ENCODE assay signal across 20 cellular contexts in genomic region chr12:12682284-12682683, GRCh38. TPM values are rescaled to one million over a fixed set of nuclear protein-coding genes. Genes with fewer than 3 reads are reported as not detected.
A peak's percentile ranks its signal among the peaks of the same experiment; 100 is the strongest.
DNase-seq lines count a peak whose midpoint lies in the region; ATAC-seq and TF ChIP-seq lines count a peak whose summit lies in the region.
"Had no signal": no experiment of that assay in that cellular context is flagged by ENCODE, and none has a peak within 500 bp of the region (broad histone marks: within the 10 kb centered on the region; RNA-seq: fewer than 3 reads in every experiment).

No MANE protein-coding gene starts in this region.

- H3K27ac Mint-ChIP-seq in H9 (peak overlapping the region in 1 of 3 experiments; percentile 36; a peak in 2 of 7 replicates), WTC11 (no peak overlapping the region; the same call in 1 of the 2 replicates), endodermal cell (no peak overlapping the region), chondrocyte (ENCODE audit: unreplicated experiment) (no peak overlapping the region)

- H3K4me1 ChIP-seq in H9 (ENCODE audit: insufficient read depth, low read length) (no peaks in the 10 kb centered on the region), endodermal cell (ENCODE audit: control insufficient read depth, insufficient read depth, low read length) (peaks cover 5% of the 10 kb centered on the region), neuron (ENCODE audit: insufficient read depth, low read length) (peaks cover 42% of the 10 kb centered on the region)
- H3K4me1 ChIP-seq: Peyer's patch had no signal

- H3K56ac ChIP-seq in H9 (ENCODE audit: insufficient read length, low read depth, low read length): no peak overlapping the region

- CTCF ChIA-PET in WTC11 (lab: Charles Lee): no interaction called here

- H2BK120ac ChIP-seq in H9 (ENCODE audit: low read depth, low read length, poor library complexity, severe bottlenecking): no peak overlapping the region

- H3K27me3 Mint-ChIP-seq in H9 (ENCODE audit: low read depth): no peaks in the 10 kb centered on the region
- H3K27me3 Mint-ChIP-seq in WTC11 (ENCODE audit: low read depth): peaks cover 46% of the 10 kb centered on the region
- H3K27me3 Mint-ChIP-seq in endodermal cell (ENCODE audit: insufficient read depth): peaks cover 58% of the 10 kb centered on the region
- H3K27me3 Mint-ChIP-seq in chondrocyte (ENCODE audit: low read depth): peaks cover 2% of the 10 kb centered on the region
- H3K27me3 Mint-ChIP-seq: CD4-positive, CD25-positive, alpha-beta regulatory T cell had no signal

- H3K9ac ChIP-seq in H9 (ENCODE audit: extremely low read depth, insufficient read length, low read length) (no peak overlapping the region), endodermal cell (ENCODE audit: extremely low read depth, low read length, poor library complexity, severe bottlenecking) (no peak overlapping the region)

- H2AFZ ChIP-seq in H9 (ENCODE audit: low read length) (no peak overlapping the region), neuron (ENCODE audit: low read depth, low read length) (no peak overlapping the region)

- ATAC-seq in WTC11 (no peak), GM21529 (IDR thresholded peaks at IDR 0.05; ENCODE audit: unreplicated experiment) (no peak)
- ATAC-seq: SK-N-SH treated with all-trans-retinoic acid at 6 μM for 48 hours had no signal

- H4K91ac ChIP-seq in H9 (ENCODE audit: insufficient read length, low read depth, low read length): no peak overlapping the region

- peaks cover 43 to 57% of the 10 kb centered on the region in 2 experiments for H3K4me1 Mint-ChIP-seq in H9
- H3K4me1 Mint-ChIP-seq in WTC11: peaks cover 35% of the 10 kb centered on the region
- peaks cover 28% of the 10 kb centered on the region for H3K4me1 Mint-ChIP-seq in endodermal cell
- peaks cover 4% of the 10 kb centered on the region for H3K4me1 Mint-ChIP-seq in chondrocyte (ENCODE audit: low read depth)

- H2BK12ac ChIP-seq in H9 (ENCODE audit: insufficient read length, low read depth, low read length): no peak overlapping the region

- no peak overlapping the region for H3K4ac ChIP-seq in H9 (ENCODE audit: low read depth, low read length)

- no peaks in the 10 kb centered on the region for H3K36me3 ChIP-seq in endodermal cell (ENCODE audit: control insufficient read depth, insufficient read depth, low read length)
- peaks cover 12% of the 10 kb centered on the region for H3K36me3 ChIP-seq in neuron (ENCODE audit: insufficient read depth, low read length)
- H3K36me3 ChIP-seq: Peyer's patch had no signal

- H3K14ac ChIP-seq in H9 (ENCODE audit: insufficient read depth, low read length): no peak overlapping the region

- H3K79me1 ChIP-seq in H9 (ENCODE audit: insufficient read depth, low read depth, low read length, poor library complexity, severe bottlenecking): no peaks in the 10 kb centered on the region

- no peak overlapping the region for H4K8ac ChIP-seq in H9 (replicated peaks; ENCODE audit: insufficient read length, low read depth, low read length)

- peaks cover 3% of the 10 kb centered on the region for H3K23me2 ChIP-seq in H9 (ENCODE audit: insufficient read length, low read depth, low read length, poor library complexity, severe bottlenecking)

- H3K4me3 Mint-ChIP-seq in H9: peak overlapping the region; percentile 1 to 16; a peak in 3 of 5 replicates
- peak overlapping the region; percentile 33; the same call in 1 of the 2 replicates for H3K4me3 Mint-ChIP-seq in WTC11
- H3K4me3 Mint-ChIP-seq in endodermal cell: no peak overlapping the region
- H3K4me3 Mint-ChIP-seq in chondrocyte (ENCODE audit: unreplicated experiment): no peak overlapping the region
- H3K4me3 Mint-ChIP-seq: CD4-positive, CD25-positive, alpha-beta regulatory T cell had no signal

- H3K18ac ChIP-seq in H9 (ENCODE audit: insufficient read length, low read depth, low read length): no peak overlapping the region

- TF ChIP-seq CTCF in H9 (conservative IDR thresholded peaks at IDR 0.05) (no peak), WTC11 (IDR thresholded peaks at IDR 0.05) (no peak), endodermal cell (conservative IDR thresholded peaks at IDR 0.05) (no peak), chondrocyte (IDR thresholded peaks at IDR 0.05) (no peak)

- H3K27me3 ChIP-seq in H9 (ENCODE audit: insufficient read depth, low read length): peaks cover 3% of the 10 kb centered on the region; the same call in 1 of the 2 replicates
- no peaks in the 10 kb centered on the region for H3K27me3 ChIP-seq in endodermal cell (ENCODE audit: control insufficient read depth, insufficient read depth, low read length, poor library complexity, severe bottlenecking)
- H3K27me3 ChIP-seq in neuron (ENCODE audit: insufficient read depth, low read length): no peaks in the 10 kb centered on the region
- H3K27me3 ChIP-seq: Peyer's patch had no signal

- no peak overlapping the region for H2AK5ac ChIP-seq in H9 (ENCODE audit: insufficient read length, low read length)

- H4K5ac ChIP-seq in H9 (ENCODE audit: insufficient read length, low read depth, low read length): no peak overlapping the region

- H3K27ac ChIP-seq in H9 (ENCODE audit: insufficient read length, low read depth, low read length) (no peak overlapping the region), endodermal cell (ENCODE audit: low read depth, low read length) (no peak overlapping the region), substantia nigra (ENCODE audit: low read depth, low read length, poor library complexity, severe bottlenecking) (no peak overlapping the region)
- H3K27ac ChIP-seq: Peyer's patch had no signal

- H3T11ph ChIP-seq in H9 (ENCODE audit: low read length): no peak overlapping the region

- no peaks in the 10 kb centered on the region for H3K9me3 Mint-ChIP-seq in H9
- H3K9me3 Mint-ChIP-seq in WTC11: no peaks in the 10 kb centered on the region
- no peaks in the 10 kb centered on the region for H3K9me3 Mint-ChIP-seq in endodermal cell
- no peaks in the 10 kb centered on the region for H3K9me3 Mint-ChIP-seq in chondrocyte (ENCODE audit: low read depth)
- H3K9me3 Mint-ChIP-seq: CD4-positive, CD25-positive, alpha-beta regulatory T cell had no signal

- H3K79me2 ChIP-seq in H9 (ENCODE audit: insufficient read depth, low read length): no peaks in the 10 kb centered on the region; the same call in 1 of the 2 replicates

- POLR2A ChIA-PET in WTC11 (lab: Charles Lee): interaction anchor here (0.5 kb wide), 1 partner anchor 11 kb away, joined by 5 read pairs; no protein-coding TSS in a partner anchor

- H3K9me3 ChIP-seq in H9 (ENCODE audit: control insufficient read depth, low read depth, low read length) (no peaks in the 10 kb centered on the region), endodermal cell (ENCODE audit: control insufficient read depth, low read length) (no peaks in the 10 kb centered on the region), neuron (ENCODE audit: low read length) (no peaks in the 10 kb centered on the region)
- H3K9me3 ChIP-seq: Peyer's patch had no signal

- H3K36me3 Mint-ChIP-seq in H9 (ENCODE audit: insufficient read depth in 1 of 3, low read depth in 3 of 3): peaks cover 0 to 11% (median 10%) of the 10 kb centered on the region in 3 experiments; a peak in 3 of 7 replicates
- H3K36me3 Mint-ChIP-seq in WTC11: no peaks in the 10 kb centered on the region
- H3K36me3 Mint-ChIP-seq in endodermal cell (ENCODE audit: low read depth): no peaks in the 10 kb centered on the region
- no peaks in the 10 kb centered on the region for H3K36me3 Mint-ChIP-seq in chondrocyte (ENCODE audit: low read depth)

- H3K4me3 ChIP-seq in endodermal cell (ENCODE audit: low read length): peak overlapping the region; percentile 24
- H3K4me3 ChIP-seq in neuron (ENCODE audit: low read length): peak overlapping the region; percentile 92
- H3K4me3 ChIP-seq: Peyer's patch had no signal

- H2BK20ac ChIP-seq in H9 (ENCODE audit: low read depth, low read length, poor library complexity, severe bottlenecking): no peak overlapping the region

- H4K20me1 ChIP-seq in H9 (ENCODE audit: control insufficient read depth, insufficient read depth, insufficient read length): no peaks in the 10 kb centered on the region

- DNase-seq in H9 (no peak), WTC11 (ENCODE audit: low spot score) (no peak), endodermal cell (no peak), chondrocyte (ENCODE audit: low spot score) (no peak), COR-L47 (lab: John Stamatoyannopoulos, UW) (no peak), substantia nigra (lab: John Stamatoyannopoulos, UW) (no peak)
- DNase-seq: CD4-positive, CD25-positive, alpha-beta regulatory T cell; DND-41; KBM-7; MM.1S; NCI-H1048; NCI-H1417 treated with DMSO at 0.1 percent for 48 hours; NCI-H187; NCI-H446 treated with DMSO at 0.1 percent for 48 hours; NCI-H526 treated with DMSO at 0.1 percent for 48 hours; NK-92 treated with Interleukin-12 subunit alpha and Interleukin-12 subunit beta, amount 100 ng/mL, for 24 hours; Peyer's patch had no signal

- no peak overlapping the region for H3K23ac ChIP-seq in H9 (ENCODE audit: insufficient read length, low read depth, low read length)

- no peak overlapping the region for H3K4me2 ChIP-seq in H9 (ENCODE audit: insufficient read depth, insufficient read length, low read length)

- no peak overlapping the region for H2BK5ac ChIP-seq in H9 (ENCODE audit: insufficient read length, low read length)

- no peak overlapping the region for H2BK15ac ChIP-seq in H9 (ENCODE audit: low read depth, low read length)

TF ChIP-seq in WTC11, 78 proteins besides CTCF, POLR2A, EP300 and RAD21:
- TF ChIP-seq SOX15 (CRISPR knock-in tag; IDR thresholded peaks at IDR 0.05) (no peak), IRF1 (CRISPR knock-in tag; IDR thresholded peaks at IDR 0.05) (no peak), CREB1 (CRISPR knock-in tag; IDR thresholded peaks at IDR 0.05) (no peak), PRRX2 (CRISPR knock-in tag; IDR thresholded peaks at IDR 0.05) (no peak)
- TF ChIP-seq, protein P1, sequence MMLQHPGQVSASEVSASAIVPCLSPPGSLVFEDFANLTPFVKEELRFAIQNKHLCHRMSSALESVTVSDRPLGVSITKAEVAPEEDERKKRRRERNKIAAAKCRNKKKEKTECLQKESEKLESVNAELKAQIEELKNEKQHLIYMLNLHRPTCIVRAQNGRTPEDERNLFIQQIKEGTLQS (CRISPR knock-in tag; conservative IDR thresholded peaks at IDR 0.05): no peak
TF ChIP-seq in WTC11: peak in this region for 0.

RNA-seq across cellular contexts. Expression of gene GPR19, which starts 13.7 kb away (rescaled TPM):
- total RNA-seq in H9 (2021) (20.4 and 23.4 TPM in 2 replicates), WTC11 (2021) (10.4 to 16.4 TPM (median 14.2 TPM) in 3 replicates), endodermal cell (1 to 10 TPM; 5.4 to 7.2 TPM), chondrocyte (0.60 TPM in 1 of 3 replicates, not detected in the others)
- polyA plus RNA-seq in endodermal cell (2013, experiment 1 of 2): 15.4 TPM
- 11.8 TPM for polyA plus RNA-seq in endodermal cell (2013, experiment 2 of 2)

RNA-seq across cellular contexts. Expression of gene CDKN1B, which starts 34.9 kb away (rescaled TPM):
- total RNA-seq in H9 (2021) (27.7 and 28.3 TPM in 2 replicates), WTC11 (2021) (34.2 to 38.4 TPM (median 34.8 TPM) in 3 replicates), endodermal cell (10 to 100 TPM; 40.1 to 63.9 TPM), chondrocyte (32.1 to 37.9 TPM (median 35.9 TPM) in 3 replicates)
- polyA plus RNA-seq in endodermal cell (2013, experiment 1 of 2): 52.2 TPM
- 53.2 TPM for polyA plus RNA-seq in endodermal cell (2013, experiment 2 of 2)

Comparison
In these comparisons a context has a peak if more than half of its experiments do, and no peak if none do; other contexts are left out.
1. H3K4me3 Mint-ChIP-seq: peak in H9 (2 of 2) and WTC11 (single experiment); none in endodermal cell (single experiment) and chondrocyte (single experiment).